14 cellular contexts compared by ENCODE assay signal in genomic region chr14:95220663-95221231, GRCh38.
A peak's percentile ranks its signal among the peaks of the same experiment; 100 is the strongest.
DNase-seq lines count a peak whose midpoint lies in the region; ATAC-seq and TF ChIP-seq lines count a peak whose summit lies in the region.
"Had no signal": no experiment of that assay in that cellular context is flagged by ENCODE, and none has a peak within 500 bp of the region (broad histone marks: within the 10 kb centered on the region; RNA-seq: fewer than 3 reads in every experiment).

No MANE protein-coding gene starts in this region.

- DNase-seq in AG10803 (ENCODE audit: low read depth) (peak; percentile 59), fibroblast of the aortic adventitia (ENCODE audit: low read depth) (peak; percentile 32), osteoblast (ENCODE audit: insufficient read length, low spot score, missing footprints) (no peak), foreskin keratinocyte (no peak), COR-L47 (lab: John Stamatoyannopoulos, UW) (no peak)
- DNase-seq in activated CD4-positive, alpha-beta T cell treated with anti-CD3 and anti-CD28 coated beads, Interleukin-2, amount 50 U/mL, for 1 hour: no peak
- DNase-seq: activated CD4-positive, alpha-beta T cell treated with anti-CD3 and anti-CD28 coated beads, Interleukin-2, amount 10 ng/mL, durations not matched to agents 7 days and 5 days; activated T-cell treated with anti-CD3 and anti-CD28 coated beads, Interleukin-2, amount 50 U/mL, for 72 hours; adrenal gland; stimulated activated CD8-positive, alpha-beta memory T cell treated with anti-CD3 and anti-CD28 coated beads, Interleukin-4, amount 100 ng/mL, for 48 hours; T-helper 9 cell; thyroid gland had no signal

- no peaks in the 10 kb centered on the region for H3K27me3 ChIP-seq in osteoblast (ENCODE audit: insufficient read depth, low read length)
- no peaks in the 10 kb centered on the region for H3K27me3 ChIP-seq in foreskin keratinocyte
- H3K27me3 ChIP-seq: adrenal gland, thyroid gland had no signal

- H3K27ac ChIP-seq in osteoblast (ENCODE audit: low read depth, low read length) (no peak overlapping the region), foreskin keratinocyte (no peak overlapping the region)

- TF ChIP-seq CTCF in AG10803 (conservative IDR thresholded peaks at IDR 0.05; ENCODE audit: low read length) (no peak), fibroblast of the aortic adventitia (IDR thresholded peaks at IDR 0.05; ENCODE audit: insufficient read depth, low read length) (no peak), osteoblast (IDR thresholded peaks at IDR 0.05; ENCODE audit: extremely low read depth, low read depth, low read length) (no peak), foreskin keratinocyte (conservative IDR thresholded peaks at IDR 0.05) (no peak)

- H3K4me3 ChIP-seq in AG10803 (ENCODE audit: low read length) (no peak overlapping the region), fibroblast of the aortic adventitia (ENCODE audit: low read depth, low read length) (no peak overlapping the region), osteoblast (ENCODE audit: insufficient read depth, low read length) (no peak overlapping the region)
- H3K4me3 ChIP-seq: adrenal gland, thyroid gland had no signal

- H3K4me1 ChIP-seq in osteoblast (ENCODE audit: insufficient read depth, low read length): peaks cover 4% of the 10 kb centered on the region
- no peaks in the 10 kb centered on the region for H3K4me1 ChIP-seq in foreskin keratinocyte
- H3K4me1 ChIP-seq: adrenal gland had no signal

- ATAC-seq in SK-N-SH treated with all-trans-retinoic acid at 6 μM for 48 hours (peak; percentile 82), foreskin keratinocyte (no peak), HG03097 (IDR thresholded peaks at IDR 0.05; ENCODE audit: low FRiP score, unreplicated experiment) (no peak)
- ATAC-seq: activated T-cell treated with anti-CD3 and anti-CD28 coated beads, Interleukin-2, amount 50 U/mL, for 72 hours had no signal

- H3K4me2 ChIP-seq in osteoblast (ENCODE audit: insufficient read depth, low read length): peak overlapping the region; percentile 1

- no peaks in the 10 kb centered on the region for H3K79me2 ChIP-seq in osteoblast (ENCODE audit: insufficient read depth, low read length)

- no peaks in the 10 kb centered on the region for H4K20me1 ChIP-seq in osteoblast (ENCODE audit: insufficient read depth, low read length)

- no peaks in the 10 kb centered on the region for H3K9me3 ChIP-seq in osteoblast (ENCODE audit: low read depth, low read length)
- H3K9me3 ChIP-seq: adrenal gland, thyroid gland had no signal

- H3K36me3 ChIP-seq in osteoblast (ENCODE audit: insufficient read depth, low read length): no peaks in the 10 kb centered on the region
- H3K36me3 ChIP-seq: adrenal gland, thyroid gland had no signal

- peak overlapping the region; percentile 64 for H2AFZ ChIP-seq in osteoblast (ENCODE audit: low read length)

TF ChIP-seq in SK-N-SH treated with all-trans-retinoic acid at 6 μM for 48 hours, 23 proteins besides CTCF, POLR2A, EP300 and RAD21:
- TF ChIP-seq CSDC2 (CRISPR knock-in tag; IDR thresholded peaks at IDR 0.05): 0 out of 2 replicates have a peak, but pooled peaks have one; percentile 26
- TF ChIP-seq TCF4 (CRISPR knock-in tag; IDR thresholded peaks at IDR 0.05; ENCODE audit: borderline replicate concordance): peak; percentile 32; the same call in 1 of the 2 replicates
- peak; percentile 74 for TF ChIP-seq ISL1 (CRISPR knock-in tag; IDR thresholded peaks at IDR 0.05)
- no peak for TF ChIP-seq ZC3H10 (CRISPR knock-in tag; IDR thresholded peaks at IDR 0.05)

Comparison
In these comparisons a context has a peak if more than half of its experiments do, and no peak if none do; other contexts are left out.
1. DNase-seq: peak in AG10803 (single experiment) and fibroblast of the aortic adventitia (single experiment); none in osteoblast (single experiment), activated CD4-positive, alpha-beta T cell treated with anti-CD3 and anti-CD28 coated beads, Interleukin-2, amount 50 U/mL, for 1 hour (single experiment), foreskin keratinocyte (0 of 2) and COR-L47 (single experiment).